22 cellular contexts compared by ENCODE assay signal in genomic region chr1:154697710-154698109, GRCh38.
DNase-seq lines count a peak whose midpoint lies in the region; ATAC-seq, FAIRE-seq and TF ChIP-seq lines count a peak whose summit lies in the region.
"Had no signal": no experiment of that assay in that cellular context is flagged by ENCODE, and none has a peak within 500 bp of the region (broad histone marks: within the 10 kb centered on the region; RNA-seq: fewer than 3 reads in every experiment).

No MANE protein-coding gene starts in this region.

- dilution Hi-C loops in keratinocyte (cut with MboI; ENCODE audit: extremely low pct_ligation_motif_present, low sequenced_read_pairs) = no loop called here

- H3K9me3 ChIP-seq in keratinocyte (ENCODE audit: control insufficient read depth, low read depth, low read length) = no peaks in the 10 kb centered on the region
- H3K9me3 ChIP-seq in colonic mucosa = no peaks in the 10 kb centered on the region
- H3K9me3 ChIP-seq: tibial artery had no signal

- H3K4me3 ChIP-seq in keratinocyte (ENCODE audit: control insufficient read depth in 2 of 3, extremely low read depth in 1 of 3, insufficient read depth in 2 of 3, low read depth in 1 of 3, low read length in 3 of 3) = no peak overlapping the region
- no peak overlapping the region for H3K4me3 ChIP-seq in colonic mucosa
- H3K4me3 ChIP-seq: GM23338, tibial artery had no signal

- H3K36me3 ChIP-seq in keratinocyte (ENCODE audit: control insufficient read depth in 2 of 2, extremely low read depth in 1 of 2, insufficient read depth in 2 of 2, low read length in 2 of 2) = no peaks in the 10 kb centered on the region
- H3K36me3 ChIP-seq in colonic mucosa = no peaks in the 10 kb centered on the region
- H3K36me3 ChIP-seq: tibial artery, WERI-Rb-1 had no signal

- no peak for ATAC-seq in GM18520 (IDR thresholded peaks at IDR 0.05; ENCODE audit: unreplicated experiment)
- ATAC-seq: CD8-positive, alpha-beta T cell; GM23338 had no signal

- no peaks in the 10 kb centered on the region for H4K20me1 ChIP-seq in keratinocyte (ENCODE audit: control insufficient read depth, extremely low read depth, insufficient read depth, low read length)

- no peak overlapping the region for H3K4me2 ChIP-seq in keratinocyte (ENCODE audit: control insufficient read depth, extremely low read depth, insufficient read depth, low read depth, low read length)
- H3K4me2 ChIP-seq: GM23338 had no signal

- in situ Hi-C loops in SK-MEL-5 (cut with HindIII; ENCODE audit: low pct_unique_long_range_greater_than_20kb, low sequenced_read_pairs) = no loop called here

- no peaks in the 10 kb centered on the region for H3K79me2 ChIP-seq in keratinocyte (ENCODE audit: control insufficient read depth, insufficient read depth, low read length)

- TF ChIP-seq CTCF in keratinocyte (optimal IDR thresholded peaks at IDR 0.05 in 1 of 3, IDR thresholded peaks at IDR 0.05 in 1 of 3, conservative IDR thresholded peaks at IDR 0.05 in 1 of 3; ENCODE audit: extremely low read depth in 1 of 3, insufficient read depth in 2 of 3, low read length in 3 of 3) (no peak), colonic mucosa (IDR thresholded peaks at IDR 0.05) (no peak)

- peaks cover 7% of the 10 kb centered on the region for H3K27me3 ChIP-seq in keratinocyte (ENCODE audit: control insufficient read depth, extremely low read depth, insufficient read depth, low read length)
- H3K27me3 ChIP-seq in colonic mucosa = peaks cover 3% of the 10 kb centered on the region

- no peaks in the 10 kb centered on the region for H3K9me1 ChIP-seq in keratinocyte (ENCODE audit: control insufficient read depth, extremely low read depth, insufficient read depth, low read length)

- H3K27ac ChIP-seq in keratinocyte (ENCODE audit: control insufficient read depth, insufficient read depth, low read length) (no peak overlapping the region), colonic mucosa (no peak overlapping the region)
- H3K27ac ChIP-seq: tibial artery, WERI-Rb-1 had no signal

- DNase-seq in HS-5 (ENCODE audit: low read depth) (peak; percentile 53), SK-MEL-5 (ENCODE audit: low read depth, low spot score) (peak; percentile 62), keratinocyte (ENCODE audit: low read depth, low spot score) (peak; percentile 40), stromal cell of bone marrow (ENCODE audit: low read depth) (peak; percentile 12), AML-193 (lab: John Stamatoyannopoulos, UW) (no peak), colonic mucosa (no peak)
- DNase-seq: activated CD4-positive, alpha-beta T cell treated with anti-CD3 and anti-CD28 coated beads, Interleukin-2, amount 10 ng/mL, durations not matched to agents 24 days and 14 days; CD8-positive, alpha-beta T cell; cortex of kidney; DMS153; naive B cell; NCI-H1694 treated with DMSO at 0.1 percent for 48 hours; NCI-H2171 treated with DMSO at 0.1 percent for 48 hours; NCI-H524 treated with DMSO at 0.1 percent for 48 hours; occipital lobe; stimulated activated CD4-positive, alpha-beta T cell treated with anti-CD3 and anti-CD28 coated beads, Interleukin-4, amount 100 ng/mL, for 4 hours; tibial artery; WERI-Rb-1 had no signal

- H2AFZ ChIP-seq in keratinocyte (ENCODE audit: control insufficient read depth, low read length) = no peak overlapping the region

- peaks cover 12% of the 10 kb centered on the region for H3K4me1 ChIP-seq in keratinocyte (ENCODE audit: control insufficient read depth, extremely low read depth, insufficient read depth, low read length)
- H3K4me1 ChIP-seq in colonic mucosa = no peaks in the 10 kb centered on the region
- H3K4me1 ChIP-seq: tibial artery had no signal

- H3K9ac ChIP-seq in keratinocyte (ENCODE audit: control insufficient read depth, extremely low read depth, insufficient read depth, low read length) (no peak overlapping the region), colonic mucosa (ENCODE audit: low read depth in 2 of 2, low read length in 2 of 2) (no peak overlapping the region)

- intact Hi-C loops in colonic mucosa (cut with DNase I) = no loop called here

- no peak for FAIRE-seq in keratinocyte (lab: Jason Lieb, UNC)
- FAIRE-seq: endometrium, G401.6 had no signal

Comparison
In these comparisons a context has a peak if more than half of its experiments do, and no peak if none do; other contexts are left out.
1. DNase-seq: peak in HS-5 (single experiment), SK-MEL-5 (single experiment), keratinocyte (single experiment) and stromal cell of bone marrow (single experiment); none in AML-193 (0 of 2) and colonic mucosa (single experiment).